Comparison of ENCODE assay signal across 30 cellular contexts in the genomic region with DNA sequence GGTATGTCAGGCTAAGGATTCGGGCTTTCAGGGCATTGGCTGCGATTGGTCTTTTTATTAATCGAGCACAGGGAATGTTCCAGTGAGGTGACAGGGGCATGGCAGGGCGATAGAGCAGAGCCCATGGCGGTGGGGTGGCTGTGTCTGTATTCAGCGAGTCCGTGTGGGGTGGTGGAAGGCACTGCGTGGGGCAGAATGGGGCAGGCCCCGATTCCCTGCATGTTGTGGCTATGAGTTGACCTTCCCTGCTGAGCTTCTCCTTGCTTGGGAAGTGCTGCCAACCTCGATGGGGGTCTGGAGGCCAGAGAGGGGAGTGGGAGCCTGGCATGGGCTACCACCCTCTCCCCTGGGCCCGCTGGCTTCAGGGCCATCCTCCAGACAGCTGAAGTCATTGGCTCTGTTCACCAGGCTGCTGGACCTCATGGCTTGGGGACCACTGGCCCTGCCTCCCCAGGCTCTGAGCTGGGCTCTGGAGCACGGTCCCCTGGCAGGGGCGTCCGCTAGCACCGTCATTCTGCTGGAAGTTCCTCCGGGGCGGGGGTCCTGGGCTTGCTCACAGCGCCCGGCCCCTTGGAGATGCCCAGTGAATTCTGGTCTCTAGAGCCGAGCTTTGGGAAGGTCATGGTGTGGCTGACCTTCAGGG.
"Had no signal": no experiment of that assay in that cellular context is flagged by ENCODE, and none has a peak within 500 bp of the region (broad histone marks: within the 10 kb centered on the region; RNA-seq: fewer than 3 reads in every experiment).

No MANE protein-coding gene starts in this region.

- H3K9me3 ChIP-seq: neutrophil, pancreas, prostate gland, suprapubic skin, tibial artery had no signal

- H3K4me1 ChIP-seq: prostate gland, tibial artery had no signal

- FAIRE-seq: astrocyte, islet of Langerhans, pancreas, small intestine had no signal

- H3K27me3 Mint-ChIP-seq: activated B cell treated with CpG ODN at 0.5 μM for 24 hours; activated CD8-positive, alpha-beta T cell treated with anti-CD3 and anti-CD28 coated beads for 36 hours; activated T-helper 17 cell treated with anti-CD3 and anti-CD28 coated beads, Interleukin-2, amount 50 U/mL, for 72 hours; naive thymus-derived CD4-positive, alpha-beta T cell; stimulated activated memory B cell treated with anti-CD40 and anti-IgM and Interleukin-4, amounts not matched to agents 10 μg/mL and 1 μg/mL and 100 μg/mL, for 72 hours; T-cell had no signal

- H3K4me3 Mint-ChIP-seq: activated B cell treated with CpG ODN at 0.5 μM for 24 hours; activated CD8-positive, alpha-beta T cell treated with anti-CD3 and anti-CD28 coated beads for 36 hours; activated T-cell treated with anti-CD3 and anti-CD28 coated beads, Interleukin-2, amount 50 U/mL, for 4 hours; activated T-helper 17 cell treated with anti-CD3 and anti-CD28 coated beads, Interleukin-2, amount 50 U/mL, for 72 hours; endodermal cell; mesothelial cell of epicardium; naive thymus-derived CD4-positive, alpha-beta T cell; stimulated activated memory B cell treated with anti-CD40 and anti-IgM and Interleukin-4, amounts not matched to agents 10 μg/mL and 1 μg/mL and 100 μg/mL, for 72 hours; T-cell; T-helper 2 cell treated with Interferon-gamma antibody and Interleukin-4, amounts not matched to agents 5 μg/mL and 100 μg/mL, for 36 hours had no signal

- H3K36me3 ChIP-seq: pancreas, prostate gland, suprapubic skin, tibial artery had no signal

- ATAC-seq: activated CD8-positive, alpha-beta T cell treated with anti-CD3 and anti-CD28 coated beads for 36 hours; activated T-cell treated with anti-CD3 and anti-CD28 coated beads, Interleukin-2, amount 50 U/mL, for 4 hours; activated T-helper 17 cell treated with anti-CD3 and anti-CD28 coated beads, Interleukin-2, amount 50 U/mL, for 72 hours; esophagus mucosa; left ventricle myocardium superior; naive thymus-derived CD4-positive, alpha-beta T cell; pancreas; stimulated activated memory B cell treated with anti-CD40 and anti-IgM and Interleukin-4, amounts not matched to agents 10 μg/mL and 1 μg/mL and 100 μg/mL, for 72 hours; T-cell had no signal

- H3K27ac Mint-ChIP-seq: activated B cell treated with CpG ODN at 0.5 μM for 24 hours; activated CD8-positive, alpha-beta T cell treated with anti-CD3 and anti-CD28 coated beads for 36 hours; activated T-helper 17 cell treated with anti-CD3 and anti-CD28 coated beads, Interleukin-2, amount 50 U/mL, for 72 hours; endodermal cell; mesothelial cell of epicardium; T-cell; T-helper 2 cell treated with Interferon-gamma antibody and Interleukin-4, amounts not matched to agents 5 μg/mL and 100 μg/mL, for 36 hours had no signal

- H3K9me3 Mint-ChIP-seq: activated B cell treated with CpG ODN at 0.5 μM for 24 hours; activated CD8-positive, alpha-beta T cell treated with anti-CD3 and anti-CD28 coated beads for 36 hours; activated T-cell treated with anti-CD3 and anti-CD28 coated beads, Interleukin-2, amount 50 U/mL, for 4 hours; activated T-helper 17 cell treated with anti-CD3 and anti-CD28 coated beads, Interleukin-2, amount 50 U/mL, for 72 hours; endodermal cell; mesothelial cell of epicardium; naive thymus-derived CD4-positive, alpha-beta T cell; stimulated activated memory B cell treated with anti-CD40 and anti-IgM and Interleukin-4, amounts not matched to agents 10 μg/mL and 1 μg/mL and 100 μg/mL, for 72 hours; T-cell; T-helper 2 cell treated with Interferon-gamma antibody and Interleukin-4, amounts not matched to agents 5 μg/mL and 100 μg/mL, for 36 hours had no signal

- H3K27ac ChIP-seq: neutrophil, pancreas, prostate gland, suprapubic skin, tibial artery had no signal

- H3K4me1 Mint-ChIP-seq: activated T-helper 17 cell treated with anti-CD3 and anti-CD28 coated beads, Interleukin-2, amount 50 U/mL, for 72 hours had no signal

- DNase-seq: activated B cell treated with CpG ODN at 0.5 μM for 24 hours; activated CD4-positive, alpha-beta T cell treated with anti-CD3 and anti-CD28 coated beads, Interleukin-2, amount 50 U/mL, for 1 hour; activated CD8-positive, alpha-beta T cell treated with anti-CD3 and anti-CD28 coated beads for 36 hours; activated gamma-delta T cell treated with Interleukin-2 at 50 U/mL for 16 hours; activated naive CD4-positive, alpha-beta T cell treated with anti-CD3 and anti-CD28 coated beads, Interleukin-2, amount 50 U/mL, for 16 hours; activated T-cell treated with anti-CD3 and anti-CD28 coated beads, Interleukin-2, amount 50 U/mL, for 4 hours; amniotic stem cell; caudate nucleus; endodermal cell; foreskin fibroblast; left ventricle myocardium superior; mammary epithelial cell; naive thymus-derived CD4-positive, alpha-beta T cell; retina; small intestine; stimulated activated CD4-positive, alpha-beta T cell treated with anti-CD3 and anti-CD28 coated beads, Interleukin-4, amount 100 ng/mL, for 24 hours; stimulated activated CD8-positive, alpha-beta memory T cell treated with anti-CD3 and anti-CD28 coated beads, Interleukin-4, amount 100 ng/mL, for 48 hours; T-cell had no signal

- H3K27me3 ChIP-seq: neutrophil, pancreas, suprapubic skin, tibial artery had no signal

- H3K36me3 Mint-ChIP-seq: mesothelial cell of epicardium, T-cell had no signal

- H3K4me3 ChIP-seq: pancreas, prostate gland, suprapubic skin, tibial artery had no signal
